ENCODE assay signal across 21 cellular contexts in genomic region chr16:79250457-79251098, GRCh38.
"Had no signal": no experiment of that assay in that cellular context is flagged by ENCODE, and none has a peak within 500 bp of the region (broad histone marks: within the 10 kb centered on the region; RNA-seq: fewer than 3 reads in every experiment).

No MANE protein-coding gene starts in this region.

- H3K4me1 Mint-ChIP-seq: activated naive CD4-positive, alpha-beta T cell treated with anti-CD3 and anti-CD28 coated beads, Interleukin-2, amount 10 ng/mL, durations not matched to agents 7 days and 5 days; naive thymus-derived CD8-positive, alpha-beta T cell had no signal

- H3K9me3 Mint-ChIP-seq: activated CD4-positive, alpha-beta memory T cell treated with anti-CD3 and anti-CD28 coated beads for 36 hours; activated naive CD4-positive, alpha-beta T cell treated with anti-CD3 and anti-CD28 coated beads, Interleukin-2, amount 10 ng/mL, durations not matched to agents 7 days and 5 days; dendritic cell treated with granulocyte-macrophage colony-stimulating factor and Interleukin-4, amounts not matched to agents 40 ng/mL and 50 ng/mL, for 4 days; mesothelial cell of epicardium had no signal

- H3K36me3 Mint-ChIP-seq: activated CD4-positive, alpha-beta memory T cell treated with anti-CD3 and anti-CD28 coated beads for 36 hours; activated naive CD4-positive, alpha-beta T cell treated with anti-CD3 and anti-CD28 coated beads, Interleukin-2, amount 10 ng/mL, durations not matched to agents 7 days and 5 days; mesothelial cell of epicardium; naive thymus-derived CD8-positive, alpha-beta T cell; neural progenitor cell had no signal

- H2AFZ ChIP-seq: neural progenitor cell had no signal

- H3K27ac Mint-ChIP-seq: activated CD4-positive, alpha-beta memory T cell treated with anti-CD3 and anti-CD28 coated beads for 36 hours; activated naive CD4-positive, alpha-beta T cell treated with anti-CD3 and anti-CD28 coated beads, Interleukin-2, amount 10 ng/mL, durations not matched to agents 7 days and 5 days; activated T-cell treated with anti-CD3 and anti-CD28 coated beads, Interleukin-2, amount 50 U/mL, for 72 hours; dendritic cell treated with granulocyte-macrophage colony-stimulating factor and Interleukin-4, amounts not matched to agents 40 ng/mL and 50 ng/mL, for 4 days; mesothelial cell of epicardium; naive thymus-derived CD8-positive, alpha-beta T cell; neural progenitor cell had no signal

- H3K9me3 ChIP-seq: left lung, tibial artery had no signal

- H3K4me2 ChIP-seq: neural progenitor cell had no signal

- H3K36me3 ChIP-seq: heart left ventricle, left lung, neural progenitor cell, tibial artery had no signal

- H3K27ac ChIP-seq: heart left ventricle, left lung, neural progenitor cell, tibial artery had no signal

- H3K4me1 ChIP-seq: left lung, tibial artery had no signal

- H3K27me3 Mint-ChIP-seq: activated CD4-positive, alpha-beta memory T cell treated with anti-CD3 and anti-CD28 coated beads for 36 hours had no signal

- ATAC-seq: activated T-cell treated with anti-CD3 and anti-CD28 coated beads, Interleukin-2, amount 50 U/mL, for 72 hours; left lung; naive thymus-derived CD8-positive, alpha-beta T cell; stimulated activated naive CD8-positive, alpha-beta T cell treated with anti-CD3 and anti-CD28 coated beads, Interleukin-15, Interleukin-2, amounts not matched to agents 100 U/mL and 50 U/mL, for 24 hours had no signal

- DNase-seq: activated CD4-positive, alpha-beta memory T cell treated with anti-CD3 and anti-CD28 coated beads for 36 hours; activated CD4-positive, alpha-beta T cell treated with anti-CD3 and anti-CD28 coated beads for 48 hours; activated effector memory CD4-positive, alpha-beta T cell treated with Interleukin-2 at 50 U/mL for 16 hours; activated naive CD4-positive, alpha-beta T cell treated with anti-CD3 and anti-CD28 coated beads, Interleukin-2, amount 10 ng/mL, durations not matched to agents 7 days and 5 days; activated T-cell treated with anti-CD3 and anti-CD28 coated beads, Interleukin-2, amount 50 U/mL, for 72 hours; amygdala; effector CD4-positive, alpha-beta T cell; heart left ventricle; kidney; left lung; mammary epithelial cell; naive thymus-derived CD8-positive, alpha-beta T cell; retina; stimulated activated CD4-positive, alpha-beta T cell treated with anti-CD3 and anti-CD28 coated beads, Interleukin-12 subunit alpha, Interleukin-12 subunit beta, amount 100 ng/mL, for 4 hours; stimulated activated CD4-positive, alpha-beta T cell treated with anti-CD3 and anti-CD28 coated beads, Interleukin-4, amount 100 ng/mL, for 4 hours; stimulated activated naive CD8-positive, alpha-beta T cell treated with anti-CD3 and anti-CD28 coated beads, Interleukin-15, Interleukin-2, amounts not matched to agents 100 U/mL and 50 U/mL, for 24 hours; substantia nigra; tibial artery had no signal

- H3K4me3 ChIP-seq: heart left ventricle, left lung, neural progenitor cell, tibial artery had no signal

- H3K27me3 ChIP-seq: heart left ventricle, left lung, neural progenitor cell, tibial artery had no signal

- H3K4me3 Mint-ChIP-seq: activated CD4-positive, alpha-beta memory T cell treated with anti-CD3 and anti-CD28 coated beads for 36 hours; activated naive CD4-positive, alpha-beta T cell treated with anti-CD3 and anti-CD28 coated beads, Interleukin-2, amount 10 ng/mL, durations not matched to agents 7 days and 5 days; activated T-cell treated with anti-CD3 and anti-CD28 coated beads, Interleukin-2, amount 50 U/mL, for 72 hours; dendritic cell treated with granulocyte-macrophage colony-stimulating factor and Interleukin-4, amounts not matched to agents 40 ng/mL and 50 ng/mL, for 4 days; mesothelial cell of epicardium; naive thymus-derived CD8-positive, alpha-beta T cell; neural progenitor cell had no signal
